Comparison of ENCODE assay signal across 18 cellular contexts in the genomic region with DNA sequence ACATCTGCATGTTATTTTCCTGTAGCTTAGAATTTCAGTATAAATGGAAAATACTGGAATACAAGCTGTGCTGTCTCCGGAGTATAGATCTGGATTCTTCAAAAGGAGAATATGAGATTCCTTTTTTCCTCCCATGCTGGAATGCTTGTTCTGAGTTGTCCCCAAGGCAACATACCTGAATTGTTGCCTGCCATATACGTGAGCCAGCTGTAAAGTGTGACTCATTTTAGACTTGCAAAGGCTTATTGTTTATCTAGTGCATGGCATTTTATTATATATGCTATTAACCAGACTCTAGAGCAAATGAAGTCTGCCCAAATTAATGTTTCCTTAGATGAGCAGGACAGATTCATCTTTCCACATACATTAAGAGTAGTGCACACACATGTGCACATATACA.
DNase-seq lines count a peak whose midpoint lies in the region; ATAC-seq, FAIRE-seq and TF ChIP-seq lines count a peak whose summit lies in the region.
"Had no signal": no experiment of that assay in that cellular context is flagged by ENCODE, and none has a peak within 500 bp of the region (broad histone marks: within the 10 kb centered on the region; RNA-seq: fewer than 3 reads in every experiment).

No MANE protein-coding gene starts in this region.

- intact Hi-C loops in Panc1 (cut with micrococcal nuclease; ENCODE audit: unreplicated experiment), result no loop called here
- intact Hi-C loops in activated naive CD4-positive, alpha-beta T cell treated with anti-CD3 and anti-CD28 coated beads for 36 hours (cut with micrococcal nuclease), result no loop called here

- no peak overlapping the region for H3K4me3 Mint-ChIP-seq in mesothelial cell of epicardium
- H3K4me3 Mint-ChIP-seq in activated naive CD4-positive, alpha-beta T cell treated with anti-CD3 and anti-CD28 coated beads for 36 hours, result no peak overlapping the region
- H3K4me3 Mint-ChIP-seq: nephron had no signal

- ATAC-seq in Panc1 (peak; percentile 57), HG03342 (IDR thresholded peaks at IDR 0.05; ENCODE audit: unreplicated experiment) (no peak)
- ATAC-seq: left lung; right cardiac atrium; stimulated activated naive CD8-positive, alpha-beta T cell treated with anti-CD3 and anti-CD28 coated beads, Interleukin-15, Interleukin-2, amounts not matched to agents 100 U/mL and 50 U/mL, for 24 hours had no signal

- POLR2A ChIA-PET in Panc1 (lab: Charles Lee), result no interaction called here

- in situ Hi-C loops in Panc1 (cut with HindIII; ENCODE audit: low pct_unique_long_range_greater_than_20kb, low sequenced_read_pairs), result no loop called here

- H3K36me3 Mint-ChIP-seq in mesothelial cell of epicardium, result no peaks in the 10 kb centered on the region
- H3K36me3 Mint-ChIP-seq in activated naive CD4-positive, alpha-beta T cell treated with anti-CD3 and anti-CD28 coated beads for 36 hours (ENCODE audit: low read depth), result no peaks in the 10 kb centered on the region

- no peak for TF ChIP-seq CTCF in Panc1 (IDR thresholded peaks at IDR 0.05)
- TF ChIP-seq CTCF in mesothelial cell of epicardium (IDR thresholded peaks at IDR 0.05; ENCODE audit: unreplicated experiment), result no peak

- no peaks in the 10 kb centered on the region for H3K27me3 Mint-ChIP-seq in mesothelial cell of epicardium (ENCODE audit: low read depth)
- no peaks in the 10 kb centered on the region for H3K27me3 Mint-ChIP-seq in activated naive CD4-positive, alpha-beta T cell treated with anti-CD3 and anti-CD28 coated beads for 36 hours (ENCODE audit: low read depth)

- H3K9me3 Mint-ChIP-seq in mesothelial cell of epicardium, result peaks cover 4% of the 10 kb centered on the region
- H3K9me3 Mint-ChIP-seq in activated naive CD4-positive, alpha-beta T cell treated with anti-CD3 and anti-CD28 coated beads for 36 hours, result peaks cover 4% of the 10 kb centered on the region

- peak; percentile 8 for FAIRE-seq in G401.6 (lab: Jason Lieb, UNC)

- H3K9me3 ChIP-seq in Panc1 (ENCODE audit: control insufficient read depth, insufficient read depth, low read depth, low read length), result no peaks in the 10 kb centered on the region; the same call in 1 of the 2 replicates
- H3K9me3 ChIP-seq: left lung had no signal

- no peaks in the 10 kb centered on the region for H3K36me3 ChIP-seq in Panc1 (ENCODE audit: control insufficient read depth, insufficient read depth, low read length)
- H3K36me3 ChIP-seq: left lung had no signal

- CTCF ChIA-PET in Panc1 (lab: Charles Lee), result no interaction called here
- CTCF ChIA-PET in activated naive CD4-positive, alpha-beta T cell treated with anti-CD3 and anti-CD28 coated beads for 36 hours (lab: Charles Lee), result no interaction called here

- H3K4me3 ChIP-seq in Panc1 (ENCODE audit: low read depth in 2 of 2, low read length in 2 of 2), result no peak overlapping the region
- H3K4me3 ChIP-seq: left lung had no signal

- no peaks in the 10 kb centered on the region for H3K27me3 ChIP-seq in Panc1 (ENCODE audit: control insufficient read depth, insufficient read depth, low read length)
- H3K27me3 ChIP-seq: left lung had no signal

- H3K27ac ChIP-seq in Panc1 (ENCODE audit: low read length), result peak overlapping the region; percentile 100
- H3K27ac ChIP-seq: left lung had no signal

- peak overlapping the region; percentile 15 for H3K27ac Mint-ChIP-seq in mesothelial cell of epicardium
- H3K27ac Mint-ChIP-seq in activated naive CD4-positive, alpha-beta T cell treated with anti-CD3 and anti-CD28 coated beads for 36 hours, result no peak overlapping the region

- H3K4me1 ChIP-seq in Panc1 (ENCODE audit: control insufficient read depth, insufficient read depth, low read length), result peaks cover 48% of the 10 kb centered on the region

- H3K4me1 Mint-ChIP-seq in mesothelial cell of epicardium, result peaks cover 14% of the 10 kb centered on the region
- H3K4me1 Mint-ChIP-seq in activated naive CD4-positive, alpha-beta T cell treated with anti-CD3 and anti-CD28 coated beads for 36 hours (ENCODE audit: low read depth), result no peaks in the 10 kb centered on the region

- no TSS peak for BruUV-seq in Panc1 (replicated peaks; lab: Mats Ljungman, UMichigan)

- no peak for DNase-seq in Panc1 (ENCODE audit: low read depth, low spot score)
- peak; percentile 44 for DNase-seq in dedifferentiated amniotic fluid mesenchymal stem cell (ENCODE audit: extremely low spot score)
- no peak for DNase-seq in mesothelial cell of epicardium (ENCODE audit: low spot score in 2 of 2, unreplicated experiment in 2 of 2)
- no peak for DNase-seq in activated naive CD4-positive, alpha-beta T cell treated with anti-CD3 and anti-CD28 coated beads for 36 hours
- DNase-seq in superior temporal gyrus (ENCODE audit: extremely low spot score), result no peak
- DNase-seq in T-helper 9 cell, result no peak
- DNase-seq: activated CD8-positive, alpha-beta memory T cell treated with anti-CD3 and anti-CD28 coated beads for 24 hours; activated gamma-delta T cell; C1 segment of cervical spinal cord; glutamatergic neuron; left lung; NCI-H1417 treated with DMSO at 0.1 percent for 48 hours; NCI-H510A; right cardiac atrium; stimulated activated naive CD8-positive, alpha-beta T cell treated with anti-CD3 and anti-CD28 coated beads, Interleukin-15, Interleukin-2, amounts not matched to agents 100 U/mL and 50 U/mL, for 24 hours had no signal
